9 cellular contexts compared by ENCODE assay signal in genomic region chr10:132422931-132423813, GRCh38. TPM values are rescaled to one million over a fixed set of nuclear protein-coding genes. Genes with fewer than 3 reads are reported as not detected.
DNase-seq lines count a peak whose midpoint lies in the region; ATAC-seq and TF ChIP-seq lines count a peak whose summit lies in the region.
"Had no signal": no experiment of that assay in that cellular context is flagged by ENCODE, and none has a peak within 500 bp of the region (broad histone marks: within the 10 kb centered on the region; RNA-seq: fewer than 3 reads in every experiment).

No MANE protein-coding gene starts in this region.

- no peak for TF ChIP-seq POLR2A in IMR-90 (IDR thresholded peaks at IDR 0.05; ENCODE audit: low read depth, low read length)

- no peaks in the 10 kb centered on the region for H3K9me3 ChIP-seq in CD8-positive, alpha-beta memory T cell (ENCODE audit: low read length)
- H3K9me3 ChIP-seq in IMR-90 (ENCODE audit: control insufficient read depth, insufficient read depth, low read length): no peaks in the 10 kb centered on the region
- H3K9me3 ChIP-seq: heart right ventricle had no signal

- peak overlapping the region in 1 of 7 donors; percentile 45 for H3K4me3 Mint-ChIP-seq in CD8-positive, alpha-beta memory T cell
- no peak overlapping the region for H3K4me3 Mint-ChIP-seq in activated CD8-positive, alpha-beta T cell treated with anti-CD3 and anti-CD28 coated beads, Interleukin-2, amount 10 ng/mL, durations not matched to agents 7 days and 5 days
- H3K4me3 Mint-ChIP-seq in natural killer cell: peak overlapping the region; percentile 43

- no peak for DNase-seq in CD8-positive, alpha-beta memory T cell
- DNase-seq in IMR-90: no peak
- DNase-seq in activated CD8-positive, alpha-beta T cell treated with anti-CD3 and anti-CD28 coated beads, Interleukin-2, amount 10 ng/mL, durations not matched to agents 7 days and 5 days: no peak
- no peak for DNase-seq in natural killer cell
- DNase-seq in midbrain (lab: John Stamatoyannopoulos, UW): no peak
- DNase-seq in NCI-H2081 treated with DMSO at 0.1 percent for 48 hours (lab: John Stamatoyannopoulos, UW): no peak

- no peak overlapping the region for H2BK120ac ChIP-seq in IMR-90 (ENCODE audit: low read depth, low read length)

- no peaks in the 10 kb centered on the region for H3K27me3 ChIP-seq in CD8-positive, alpha-beta memory T cell (ENCODE audit: insufficient read depth, low read length, poor library complexity, severe bottlenecking)
- H3K27me3 ChIP-seq in IMR-90 (ENCODE audit: control insufficient read depth, insufficient read depth, low read length): no peaks in the 10 kb centered on the region
- H3K27me3 ChIP-seq: heart right ventricle had no signal

- no peak overlapping the region for H4K5ac ChIP-seq in IMR-90 (ENCODE audit: low read depth, low read length)

- no peak overlapping the region for H4K8ac ChIP-seq in IMR-90 (ENCODE audit: low read depth in 2 of 2, low read length in 2 of 2)

- peaks cover 30% of the 10 kb centered on the region for H3K4me1 ChIP-seq in CD8-positive, alpha-beta memory T cell (ENCODE audit: insufficient read depth, low read length)
- H3K4me1 ChIP-seq in IMR-90 (ENCODE audit: control insufficient read depth, insufficient read depth, low read length): peaks cover 9% of the 10 kb centered on the region

- in situ Hi-C loops in IMR-90 (cut with MboI; ENCODE audit: low sequenced_read_pairs): no loop called here

- dilution Hi-C loops in IMR-90 (cut with HindIII; ENCODE audit: low sequenced_read_pairs, unreplicated experiment): no loop called here

- peaks cover 0 to 43% (median 10%) of the 10 kb centered on the region in 3 donors for H3K4me1 Mint-ChIP-seq in CD8-positive, alpha-beta memory T cell
- peaks cover 45% of the 10 kb centered on the region for H3K4me1 Mint-ChIP-seq in activated CD8-positive, alpha-beta T cell treated with anti-CD3 and anti-CD28 coated beads, Interleukin-2, amount 10 ng/mL, durations not matched to agents 7 days and 5 days (ENCODE audit: low read depth)
- peaks cover 18 to 40% of the 10 kb centered on the region in 2 donors for H3K4me1 Mint-ChIP-seq in natural killer cell

- TF ChIP-seq CTCF in IMR-90 (conservative IDR thresholded peaks at IDR 0.05; ENCODE audit: low read depth, low read length) (no peak), natural killer cell (IDR thresholded peaks at IDR 0.05) (no peak)

- CTCF ChIA-PET in CD8-positive, alpha-beta memory T cell (lab: Charles Lee): interaction anchor here (1.3 to 1.7 kb wide), 2 partner anchors 18 to 24 kb away, joined by 3 to 4 read pairs; no protein-coding TSS in a partner anchor
- CTCF ChIA-PET in IMR-90 (lab: Yijun Ruan, JAX): no interaction called here
- CTCF ChIA-PET in activated CD8-positive, alpha-beta T cell treated with anti-CD3 and anti-CD28 coated beads, Interleukin-2, amount 10 ng/mL, durations not matched to agents 7 days and 5 days (lab: Charles Lee): interaction anchor here (1.3 to 3.2 kb wide), 3 partner anchors 10 to 24 kb away, joined by 3 to 9 read pairs (median 3); no protein-coding TSS in a partner anchor

- H3K4ac ChIP-seq in IMR-90 (ENCODE audit: low read depth, low read length): no peak overlapping the region

- no peak overlapping the region for H3K9ac ChIP-seq in IMR-90 (ENCODE audit: low read depth, low read length)

- H3K18ac ChIP-seq in IMR-90 (ENCODE audit: low read depth, low read length): no peak overlapping the region

- H4K91ac ChIP-seq in IMR-90 (ENCODE audit: insufficient read depth, low read depth, low read length): no peak overlapping the region

- H3K9me1 ChIP-seq in IMR-90 (ENCODE audit: insufficient read depth, low read length): peaks cover 5% of the 10 kb centered on the region

- peak overlapping the region; percentile 60; the same call in 1 of the 2 replicates for H2AK5ac ChIP-seq in IMR-90 (ENCODE audit: low read depth, low read length)

- POLR2A ChIA-PET in CD8-positive, alpha-beta memory T cell (lab: Charles Lee): no interaction called here
- POLR2A ChIA-PET in IMR-90 (lab: Charles Lee; ENCODE audit: unreplicated experiment): no interaction called here
- POLR2A ChIA-PET in activated CD8-positive, alpha-beta T cell treated with anti-CD3 and anti-CD28 coated beads, Interleukin-2, amount 10 ng/mL, durations not matched to agents 7 days and 5 days (lab: Charles Lee): interaction anchor here (0.8 kb wide), 1 partner anchor 11 kb away, joined by 3 read pairs; no protein-coding TSS in a partner anchor

- H2AFZ ChIP-seq in IMR-90 (replicated peaks; ENCODE audit: low read length, poor library complexity): peak overlapping the region; percentile 53

- ATAC-seq in IMR-90 (ENCODE audit: low read depth): no peak
- no peak for ATAC-seq in activated CD8-positive, alpha-beta T cell treated with anti-CD3 and anti-CD28 coated beads, Interleukin-2, amount 10 ng/mL, durations not matched to agents 7 days and 5 days
- ATAC-seq in natural killer cell: peak; percentile 44 to 73 (median 56)
- ATAC-seq in HG03378 (IDR thresholded peaks at IDR 0.05; ENCODE audit: unreplicated experiment): no peak
- no peak for ATAC-seq in HG02610 (IDR thresholded peaks at IDR 0.05; ENCODE audit: unreplicated experiment)

- H3K4me2 ChIP-seq in IMR-90 (ENCODE audit: low read depth, low read length): no peak overlapping the region

- no peaks in the 10 kb centered on the region for H3K27me3 Mint-ChIP-seq in CD8-positive, alpha-beta memory T cell
- H3K27me3 Mint-ChIP-seq in activated CD8-positive, alpha-beta T cell treated with anti-CD3 and anti-CD28 coated beads, Interleukin-2, amount 10 ng/mL, durations not matched to agents 7 days and 5 days (ENCODE audit: low read depth): no peaks in the 10 kb centered on the region
- H3K27me3 Mint-ChIP-seq in natural killer cell (ENCODE audit: low read depth in 2 of 2): no peaks in the 10 kb centered on the region

- no peak overlapping the region for H3K27ac ChIP-seq in CD8-positive, alpha-beta memory T cell (ENCODE audit: low read depth, low read length)
- H3K27ac ChIP-seq in IMR-90 (ENCODE audit: insufficient read depth, low read length): no peak overlapping the region

- H2BK5ac ChIP-seq in IMR-90 (ENCODE audit: low read depth, low read length, poor library complexity, severe bottlenecking): no peak overlapping the region

- no TSS peak for BruUV-seq in IMR-90 (replicated peaks; lab: Mats Ljungman, UMichigan)

- H2AK9ac ChIP-seq in IMR-90 (replicated peaks; ENCODE audit: low read depth, low read length, poor library complexity): no peak overlapping the region

- peak overlapping the region; percentile 3 to 85 (median 66) for H3K27ac Mint-ChIP-seq in CD8-positive, alpha-beta memory T cell
- H3K27ac Mint-ChIP-seq in activated CD8-positive, alpha-beta T cell treated with anti-CD3 and anti-CD28 coated beads, Interleukin-2, amount 10 ng/mL, durations not matched to agents 7 days and 5 days: peak overlapping the region; percentile 47
- H3K27ac Mint-ChIP-seq in natural killer cell: peak overlapping the region; percentile 38 to 97

- H2BK15ac ChIP-seq in IMR-90 (ENCODE audit: low read depth, low read length): no peak overlapping the region

- no peak overlapping the region for H3K4me3 ChIP-seq in CD8-positive, alpha-beta memory T cell (ENCODE audit: low read length)
- no peak overlapping the region for H3K4me3 ChIP-seq in IMR-90 (ENCODE audit: insufficient read depth, low read depth, low read length)
- H3K4me3 ChIP-seq: heart right ventricle had no signal

- 99% methylated on average over 10 of the region's 25 CpGs; no CpG with 5 or more reads in 1 of the 2 experiments for WGBS in IMR-90 (ENCODE audit: extremely low coverage in 2 of 2, insufficient read length in 1 of 2), 2 experiments

- H3K36me3 ChIP-seq in CD8-positive, alpha-beta memory T cell (ENCODE audit: insufficient read depth, low read length): no peaks in the 10 kb centered on the region
- no peaks in the 10 kb centered on the region for H3K36me3 ChIP-seq in IMR-90 (ENCODE audit: control insufficient read depth, insufficient read depth, low read length)
- H3K36me3 ChIP-seq: heart right ventricle had no signal

- H3K36me3 Mint-ChIP-seq in CD8-positive, alpha-beta memory T cell: no peaks in the 10 kb centered on the region
- no peaks in the 10 kb centered on the region for H3K36me3 Mint-ChIP-seq in activated CD8-positive, alpha-beta T cell treated with anti-CD3 and anti-CD28 coated beads, Interleukin-2, amount 10 ng/mL, durations not matched to agents 7 days and 5 days (ENCODE audit: low read depth)
- H3K36me3 Mint-ChIP-seq in natural killer cell: no peaks in the 10 kb centered on the region

- peaks cover 0 to 5% of the 10 kb centered on the region in 2 experiments; a peak in 1 of 4 replicates for H3K79me1 ChIP-seq in IMR-90 (ENCODE audit: low read depth in 1 of 2, low read length in 2 of 2)

- H3K56ac ChIP-seq in IMR-90 (ENCODE audit: extremely low read depth, insufficient read depth, low read length): no peak overlapping the region

- no peaks in the 10 kb centered on the region for H3K9me3 Mint-ChIP-seq in CD8-positive, alpha-beta memory T cell
- no peaks in the 10 kb centered on the region for H3K9me3 Mint-ChIP-seq in activated CD8-positive, alpha-beta T cell treated with anti-CD3 and anti-CD28 coated beads, Interleukin-2, amount 10 ng/mL, durations not matched to agents 7 days and 5 days (ENCODE audit: insufficient read depth)
- no peaks in the 10 kb centered on the region for H3K9me3 Mint-ChIP-seq in natural killer cell

- no peak overlapping the region for H3K23ac ChIP-seq in IMR-90 (ENCODE audit: low read depth, low read length)

- 0 out of 2 replicates have a peak overlapping the region, but pooled peaks have one; percentile 1 for H3K14ac ChIP-seq in IMR-90 (replicated peaks; ENCODE audit: low read depth, low read length)

- intact Hi-C loops in IMR-90 (cut with micrococcal nuclease) (no loop called here), natural killer cell (cut with micrococcal nuclease) (no loop called here)

- H4K20me1 ChIP-seq in IMR-90 (ENCODE audit: insufficient read depth, low read length): no peaks in the 10 kb centered on the region

- TF ChIP-seq RAD21 in IMR-90 (IDR thresholded peaks at IDR 0.05; ENCODE audit: low read length): no peak

- H2BK20ac ChIP-seq in IMR-90 (ENCODE audit: low read depth, low read length): no peak overlapping the region

TF ChIP-seq in IMR-90, 13 proteins besides CTCF, POLR2A, EP300 and RAD21 (continues in another document):
- TF ChIP-seq MAFK (IDR thresholded peaks at IDR 0.05; ENCODE audit: low read depth, low read length) (no peak), FOS (IDR thresholded peaks at IDR 0.05; ENCODE audit: low read depth, low read length) (no peak), MAZ (IDR thresholded peaks at IDR 0.05; ENCODE audit: borderline replicate concordance, low read depth, low read length) (no peak), RCOR1 (IDR thresholded peaks at IDR 0.05; ENCODE audit: insufficient replicate concordance, low read length) (no peak)

RNA-seq across cellular contexts. Expression of gene PWWP2B, which starts 26.2 kb away (rescaled TPM):
- 1 to 10 TPM; 3.1 to 3.7 TPM for total RNA-seq in CD8-positive, alpha-beta memory T cell
- 4.4 TPM for polyA plus RNA-seq in CD8-positive, alpha-beta memory T cell
- total RNA-seq in IMR-90 (2012; rRNA removed): 1.9 and 2.2 TPM in 2 replicates
- 1.7 and 2.1 TPM in 2 replicates for polyA plus RNA-seq in IMR-90 (2012; rRNA removed)
- polyA plus RNA-seq in IMR-90 (2012; cell fraction: cytosol; rRNA removed): 2.2 and 3.6 TPM in 2 replicates
- polyA plus RNA-seq in IMR-90 (2012; cell fraction: nucleus; rRNA removed; ENCODE audit: low replicate concordance): 1.8 and 4.6 TPM in 2 replicates
- total RNA-seq in activated CD8-positive, alpha-beta T cell treated with anti-CD3 and anti-CD28 coated beads, Interleukin-2, amount 10 ng/mL, durations not matched to agents 7 days and 5 days: 10 to 100 TPM; 15.0 to 15.7 TPM
- total RNA-seq in natural killer cell: 10 to 100 TPM; 23.7 to 29.5 (median 24.4) TPM

Comparison
In these comparisons a context has a peak if more than half of its experiments do, and no peak if none do; other contexts are left out.
1. ATAC-seq: peak in natural killer cell (3 of 3); none in IMR-90 (single experiment), activated CD8-positive, alpha-beta T cell treated with anti-CD3 and anti-CD28 coated beads, Interleukin-2, amount 10 ng/mL, durations not matched to agents 7 days and 5 days (single experiment), HG03378 (single experiment) and HG02610 (single experiment).
2. Peak in every context shown above with its lines, with median percentiles within 50 percentile points of each other: H3K27ac Mint-ChIP-seq.